Comparison of ENCODE assay signal across 6 cellular contexts in the genomic region with DNA sequence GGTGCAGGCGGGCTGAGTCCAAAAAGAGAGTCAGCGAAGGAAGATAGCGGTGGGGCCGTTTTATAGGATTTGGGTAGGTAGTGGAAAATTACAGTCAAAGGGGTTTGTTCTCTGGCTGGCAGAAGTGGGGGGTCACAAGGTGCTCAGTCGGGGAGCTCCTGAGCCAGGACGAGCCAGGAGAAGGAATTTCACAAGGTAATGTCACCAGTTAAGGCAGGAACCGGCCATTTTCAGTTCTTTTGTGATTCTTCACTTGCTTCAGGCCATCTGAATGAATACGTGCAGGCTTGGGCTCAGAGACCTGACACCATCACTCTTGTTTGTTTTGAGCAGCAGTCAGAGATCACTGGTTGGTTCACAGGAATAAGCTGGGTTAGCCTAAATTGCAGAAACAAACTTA. TPM values are rescaled to one million over a fixed set of nuclear protein-coding genes. Genes with fewer than 3 reads are reported as not detected.
A peak's percentile ranks its signal among the peaks of the same experiment; 100 is the strongest.
DNase-seq lines count a peak whose midpoint lies in the region; FAIRE-seq and TF ChIP-seq lines count a peak whose summit lies in the region.
"Not testable (repeated sequence)": the region's sequence is repeated elsewhere in the genome, so short reads cannot be mapped to it uniquely, and the experiment has no call there.

No MANE protein-coding gene starts in this region.

- not testable (repeated sequence) for H3K23me2 ChIP-seq in H1 (ENCODE audit: low read depth, low read length)

- not testable (repeated sequence) for H2BK12ac ChIP-seq in H1 (ENCODE audit: low read depth, low read length)

- H3K79me1 ChIP-seq in H1 (ENCODE audit: low read depth, low read length): not testable (repeated sequence)

- not testable (repeated sequence) for H3K27me3 ChIP-seq in HUES48 (ENCODE audit: control insufficient read depth, insufficient read depth, low read length); NT2/D1 (ENCODE audit: insufficient read depth, insufficient read length); H1 (replicated peaks in 1 of 4; ENCODE audit: control insufficient read depth in 3 of 4, extremely low read depth in 1 of 4, insufficient read depth in 3 of 4, low read length in 3 of 4); iPS-20b (ENCODE audit: insufficient read depth, low read length); neural progenitor cell

- not testable (repeated sequence) for H4K20me1 ChIP-seq in H1 (replicated peaks in 1 of 2; ENCODE audit: control insufficient read depth in 1 of 2, insufficient read depth in 2 of 2, low read length in 2 of 2); neural progenitor cell (ENCODE audit: low read depth)

- not testable (repeated sequence) for TF ChIP-seq EP300 in H1 (IDR thresholded peaks at IDR 0.05; ENCODE audit: borderline replicate concordance in 1 of 2, low read depth in 2 of 2, low read length in 2 of 2)

- not testable (repeated sequence) for H3K4me3 Mint-ChIP-seq in neural progenitor cell

- H4K91ac ChIP-seq in H1 (replicated peaks; ENCODE audit: insufficient read length, low read length): not testable (repeated sequence)

- not testable (repeated sequence) for H3K36me3 ChIP-seq in HUES48 (ENCODE audit: control insufficient read depth, insufficient read depth, low read length); NT2/D1 (ENCODE audit: insufficient read depth, insufficient read length, low read length); H1 (ENCODE audit: control insufficient read depth in 2 of 4, insufficient read depth in 4 of 4, low read length in 3 of 4); iPS-20b (ENCODE audit: insufficient read depth, low read depth, low read length); neural progenitor cell

- not testable (repeated sequence) for H2AFZ ChIP-seq in H1 (ENCODE audit: low read length)
- H2AFZ ChIP-seq in neural progenitor cell (replicated peaks): peak overlapping the region; percentile 77

- peaks cover 36% of the 10 kb centered on the region for H3K4me1 ChIP-seq in HUES48 (ENCODE audit: control insufficient read depth, insufficient read depth, low read length)
- H3K4me1 ChIP-seq in NT2/D1 (ENCODE audit: insufficient read depth, insufficient read length): not testable (repeated sequence)
- peaks cover 3 to 28% (median 14%) of the 10 kb centered on the region in 4 experiments; a peak in 5 of 7 replicates for H3K4me1 ChIP-seq in H1 (replicated peaks in 1 of 4; ENCODE audit: control insufficient read depth in 3 of 4, insufficient read depth in 4 of 4, low read length in 3 of 4)
- peaks cover 40% of the 10 kb centered on the region for H3K4me1 ChIP-seq in iPS-20b (ENCODE audit: insufficient read depth, low read length)
- H3K4me1 ChIP-seq in neural progenitor cell: peaks cover 32% of the 10 kb centered on the region

- H3K4me2 ChIP-seq in H1 (ENCODE audit: insufficient read depth in 1 of 2, low read depth in 2 of 2, low read length in 2 of 2): peak overlapping the region in 1 of 2 experiments; percentile 8; a peak in 1 of 4 replicates
- not testable (repeated sequence) for H3K4me2 ChIP-seq in neural progenitor cell

- not testable (repeated sequence) for H3K27ac Mint-ChIP-seq in neural progenitor cell

- not testable (repeated sequence) for H3K9me3 Mint-ChIP-seq in neural progenitor cell

- peaks cover 0 to 11% of the 10 kb centered on the region in 2 experiments; a peak in 2 of 4 replicates for H3K79me2 ChIP-seq in H1 (ENCODE audit: control insufficient read depth in 1 of 2, insufficient read depth in 2 of 2, low read length in 2 of 2)
- peaks cover 13% of the 10 kb centered on the region for H3K79me2 ChIP-seq in neural progenitor cell (ENCODE audit: low read depth)

- TF ChIP-seq RAD21 in H1 (IDR thresholded peaks at IDR 0.05 in 1 of 2, conservative IDR thresholded peaks at IDR 0.05 in 1 of 2; ENCODE audit: low read depth in 2 of 2, low read length in 2 of 2): not testable (repeated sequence)

- H3K18ac ChIP-seq in H1 (ENCODE audit: extremely low read depth, low read length): not testable (repeated sequence)

- not testable (repeated sequence) for FAIRE-seq in H1 (lab: Jason Lieb, UNC)

- H4K8ac ChIP-seq in H1 (ENCODE audit: extremely low read depth, insufficient read depth, low read length): not testable (repeated sequence)

- not testable (repeated sequence) for H3K9me3 ChIP-seq in HUES48 (ENCODE audit: control insufficient read depth, insufficient read depth, low read length); NT2/D1 (ENCODE audit: insufficient read depth, low read length); H1 (ENCODE audit: insufficient read depth in 2 of 2, low read depth in 1 of 2, low read length in 1 of 2); iPS-20b (ENCODE audit: insufficient read depth, low read depth, low read length); neural progenitor cell (ENCODE audit: low read depth)

- H2BK120ac ChIP-seq in H1 (replicated peaks; ENCODE audit: low read depth, low read length): not testable (repeated sequence)

- not testable (repeated sequence) for TF ChIP-seq CTCF in H1 (IDR thresholded peaks at IDR 0.05; ENCODE audit: control extremely low read depth in 1 of 3, insufficient read depth in 1 of 3, low read depth in 1 of 3, low read length in 3 of 3); neural progenitor cell (IDR thresholded peaks at IDR 0.05)

- H3K4me1 Mint-ChIP-seq in neural progenitor cell: peaks cover 23% of the 10 kb centered on the region

- H3K27me3 Mint-ChIP-seq in neural progenitor cell (ENCODE audit: insufficient read depth, low read depth): peaks cover 11% of the 10 kb centered on the region

- POLR2A ChIA-PET in H1 (lab: Charles Lee; ENCODE audit: partially characterized antibody): interaction anchor here (0.8 to 1.9 kb wide), 7 partner anchors 13 to 131 kb away, joined by 3 to 6 read pairs (median 3); a partner anchor contains a TSS

- not testable (repeated sequence) for H3K9ac ChIP-seq in HUES48 (ENCODE audit: low read depth, low read length); H1 (replicated peaks in 1 of 4; ENCODE audit: extremely low read depth in 1 of 4, low read depth in 3 of 4, low read length in 3 of 4); neural progenitor cell
- H3K9ac ChIP-seq in NT2/D1 (ENCODE audit: insufficient read length, low read depth): peak overlapping the region; percentile 27
- peak overlapping the region; percentile 41; the same call in 1 of the 2 replicates for H3K9ac ChIP-seq in iPS-20b (ENCODE audit: low read depth, low read length)

- WGBS in H1 (ENCODE audit: extremely low coverage in 1 of 2, insufficient coverage in 1 of 2, insufficient read length in 1 of 2, insufficient replicate concordance in 2 of 2, low coverage in 1 of 2, low lambda C conversion rate in 2 of 2, missing lambda C conversion rate in 1 of 2), 2 experiments: 64% methylated on average over 8 of the region's 8 CpGs; no CpG with 5 or more reads in 1 of the 2 experiments

- not testable (repeated sequence) for H3K14ac ChIP-seq in H1 (ENCODE audit: insufficient read length)

- H3F3A ChIP-seq in neural progenitor cell (ENCODE audit: low read depth): peaks cover 21% of the 10 kb centered on the region

- H2AK5ac ChIP-seq in H1 (ENCODE audit: low read depth, low read length): not testable (repeated sequence)

- not testable (repeated sequence) for H3K4me3 ChIP-seq in HUES48 (ENCODE audit: low read depth, low read length); NT2/D1 (ENCODE audit: insufficient read length, low read depth); H1 (ENCODE audit: extremely low read depth in 1 of 4, insufficient read depth in 2 of 4, low read depth in 3 of 4, low read length in 4 of 4); iPS-20b (ENCODE audit: low read length); neural progenitor cell

- not testable (repeated sequence) for H2BK5ac ChIP-seq in H1 (ENCODE audit: low read depth, low read length)

- peak overlapping the region; percentile 61 for H3K27ac ChIP-seq in HUES48 (ENCODE audit: low read depth, low read length)
- not testable (repeated sequence) for H3K27ac ChIP-seq in H1 (ENCODE audit: low read depth, low read length); iPS-20b (ENCODE audit: low read length); neural progenitor cell

- not testable (repeated sequence) for H2BK15ac ChIP-seq in H1 (ENCODE audit: low read length)

- H3K4ac ChIP-seq in H1 (replicated peaks; ENCODE audit: insufficient read length, low read depth, low read length): not testable (repeated sequence)

- H3K56ac ChIP-seq in H1 (replicated peaks; ENCODE audit: insufficient read length, low read depth, low read length): not testable (repeated sequence)

- not testable (repeated sequence) for H3K36me3 Mint-ChIP-seq in neural progenitor cell

- not testable (repeated sequence) for H3K23ac ChIP-seq in H1 (ENCODE audit: insufficient read length)

- DNase-seq in ELF-1 (ENCODE audit: low read depth, low spot score): peak; percentile 74
- not testable (repeated sequence) for DNase-seq in NT2/D1 (ENCODE audit: low read depth, low spot score); H1 (ENCODE audit: low read depth in 1 of 2, low spot score in 2 of 2); neural progenitor cell (ENCODE audit: low spot score)

- H4K5ac ChIP-seq in H1 (ENCODE audit: insufficient read length, low read depth, low read length): peak overlapping the region; percentile 28

- 0 out of 2 replicates have a peak overlapping the region, but pooled peaks have one; percentile 15 for H2BK20ac ChIP-seq in H1 (ENCODE audit: low read length)

- CTCF ChIA-PET in H1 (lab: Charles Lee; ENCODE audit: partially characterized antibody): interaction anchor here (0.7 to 1.6 kb wide), 6 partner anchors 13 to 117 kb away, joined by 3 to 6 read pairs (median 3); no protein-coding TSS in a partner anchor

- TF ChIP-seq POLR2A in H1 (IDR thresholded peaks at IDR 0.05; ENCODE audit: control extremely low read depth in 1 of 2, low read depth in 2 of 2, low read length in 2 of 2): not testable (repeated sequence)

RNA-seq across cellular contexts. Expression of a gene that starts 3.6 kb away (rescaled TPM):
- total RNA-seq in H1 (2021; fragmentation: NEBNext Ultra II Directional; extraction: Animal tissue kit (Norgen Biotek cat#: 25700)): 132 and 140 TPM in 2 replicates
- polyA plus RNA-seq in H1 (2011; rRNA removed): 61.9 and 90.4 TPM in 2 replicates
- 132 TPM for polyA plus RNA-seq in H1 (2011; cell fraction: cytosol; rRNA removed)
- 58.1 TPM for polyA plus RNA-seq in H1 (2011; cell fraction: nucleus; rRNA removed)
- polyA plus RNA-seq in H1 (2012, experiment 1 of 2): 128 to 145 TPM (median 131 TPM) in 4 replicates
- 36.4 TPM for polyA plus RNA-seq in H1 (2012, experiment 2 of 2)
- polyA plus RNA-seq in H1 (2013, experiment 1 of 2): 99.7 TPM
- polyA plus RNA-seq in H1 (2013, experiment 2 of 2): 105 TPM
- 61.4 and 69.7 TPM in 2 replicates for polyA minus RNA-seq in H1 (2011; rRNA and poly(A)+ RNA removed)
- polyA minus RNA-seq in H1 (2011; cell fraction: cytosol; rRNA and poly(A)+ RNA removed): 44.0 TPM
- 60.3 TPM for polyA minus RNA-seq in H1 (2011; cell fraction: nucleus; rRNA and poly(A)+ RNA removed)
- total RNA-seq in neural progenitor cell (ENCODE audit: low replicate concordance): 155 and 203 TPM in 2 replicates

RNA-seq across cellular contexts. Expression of a gene that starts 54.6 kb away (rescaled TPM):
- 21.4 and 22.2 TPM in 2 replicates for total RNA-seq in H1 (2021; fragmentation: NEBNext Ultra II Directional; extraction: Animal tissue kit (Norgen Biotek cat#: 25700))
- polyA plus RNA-seq in H1 (2011; rRNA removed): 11.0 and 17.4 TPM in 2 replicates
- polyA plus RNA-seq in H1 (2011; cell fraction: cytosol; rRNA removed): 15.1 TPM
- polyA plus RNA-seq in H1 (2011; cell fraction: nucleus; rRNA removed): 8.3 TPM
- polyA plus RNA-seq in H1 (2012, experiment 1 of 2): 9.0 to 12.7 TPM (median 9.3 TPM) in 4 replicates
- polyA plus RNA-seq in H1 (2012, experiment 2 of 2): 2.6 TPM
- 16.2 TPM for polyA plus RNA-seq in H1 (2013, experiment 1 of 2)
- 16.9 TPM for polyA plus RNA-seq in H1 (2013, experiment 2 of 2)
- 14.5 and 16.0 TPM in 2 replicates for polyA minus RNA-seq in H1 (2011; rRNA and poly(A)+ RNA removed)
- 10.8 TPM for polyA minus RNA-seq in H1 (2011; cell fraction: cytosol; rRNA and poly(A)+ RNA removed)
- 24.4 TPM for polyA minus RNA-seq in H1 (2011; cell fraction: nucleus; rRNA and poly(A)+ RNA removed)
- total RNA-seq in neural progenitor cell (ENCODE audit: low replicate concordance): 29.3 and 39.6 TPM in 2 replicates
